ENCODE assay signal across 1 cellular context in the genomic region with DNA sequence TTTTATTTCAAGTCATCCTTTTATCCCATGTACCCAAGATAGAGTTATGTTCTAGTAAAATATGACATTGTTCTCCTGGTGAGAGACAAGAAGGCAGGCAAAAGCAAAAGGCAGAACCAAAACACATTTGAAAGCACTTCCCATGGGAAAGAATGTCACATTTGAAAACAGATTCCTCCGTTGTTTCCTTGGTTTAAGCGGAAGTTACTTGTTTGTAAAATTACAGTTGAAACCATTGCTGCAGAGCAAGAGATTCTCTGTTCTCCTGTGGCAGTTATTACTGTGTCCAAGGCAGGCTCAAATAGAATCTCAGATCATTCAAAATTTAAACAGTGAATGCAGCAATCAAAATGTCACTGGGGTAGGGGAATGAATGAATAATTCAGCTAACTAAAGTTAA.
TF ChIP-seq lines count a peak whose summit lies in the region.

No MANE protein-coding gene starts in this region.

TF ChIP-seq in WTC11, 78 proteins besides CTCF, POLR2A, EP300 and RAD21 (continued from another document):
- TF ChIP-seq, protein P1, sequence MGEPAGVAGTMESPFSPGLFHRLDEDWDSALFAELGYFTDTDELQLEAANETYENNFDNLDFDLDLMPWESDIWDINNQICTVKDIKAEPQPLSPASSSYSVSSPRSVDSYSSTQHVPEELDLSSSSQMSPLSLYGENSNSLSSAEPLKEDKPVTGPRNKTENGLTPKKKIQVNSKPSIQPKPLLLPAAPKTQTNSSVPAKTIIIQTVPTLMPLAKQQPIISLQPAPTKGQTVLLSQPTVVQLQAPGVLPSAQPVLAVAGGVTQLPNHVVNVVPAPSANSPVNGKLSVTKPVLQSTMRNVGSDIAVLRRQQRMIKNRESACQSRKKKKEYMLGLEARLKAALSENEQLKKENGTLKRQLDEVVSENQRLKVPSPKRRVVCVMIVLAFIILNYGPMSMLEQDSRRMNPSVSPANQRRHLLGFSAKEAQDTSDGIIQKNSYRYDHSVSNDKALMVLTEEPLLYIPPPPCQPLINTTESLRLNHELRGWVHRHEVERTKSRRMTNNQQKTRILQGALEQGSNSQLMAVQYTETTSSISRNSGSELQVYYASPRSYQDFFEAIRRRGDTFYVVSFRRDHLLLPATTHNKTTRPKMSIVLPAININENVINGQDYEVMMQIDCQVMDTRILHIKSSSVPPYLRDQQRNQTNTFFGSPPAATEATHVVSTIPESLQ (CRISPR knock-in tag; IDR thresholded peaks at IDR 0.05), result no peak
